ENCODE assay signal across 10 cellular contexts in genomic region chr21:38089763-38090046, GRCh38.
"Had no signal": no experiment of that assay in that cellular context is flagged by ENCODE, and none has a peak within 500 bp of the region (broad histone marks: within the 10 kb centered on the region; RNA-seq: fewer than 3 reads in every experiment).

No MANE protein-coding gene starts in this region.

- H3K27ac ChIP-seq: GM23248 had no signal

- H3K4me3 Mint-ChIP-seq: H9, HFFc6 had no signal

- H3K9me3 Mint-ChIP-seq: H9, HFFc6 had no signal

- H3K4me1 ChIP-seq: HAP-1 had no signal

- H3K9ac ChIP-seq: GM23248 had no signal

- H3K9me3 ChIP-seq: HAP-1 had no signal

- FAIRE-seq: H1, H54 had no signal

- H3K27ac Mint-ChIP-seq: H9, HFFc6 had no signal

- H3K4me3 ChIP-seq: GM23248, HAP-1 had no signal

- H3K4me1 Mint-ChIP-seq: H9 had no signal

- ATAC-seq: HCT116 had no signal

- DNase-seq: GM23248, GOT3, H7, H9, HCEC 1CT, HFFc6 had no signal

- H3K36me3 ChIP-seq: HAP-1 had no signal

- H2AFZ ChIP-seq: GM23248 had no signal
